ENCODE assay signal across 25 cellular contexts in the genomic region with DNA sequence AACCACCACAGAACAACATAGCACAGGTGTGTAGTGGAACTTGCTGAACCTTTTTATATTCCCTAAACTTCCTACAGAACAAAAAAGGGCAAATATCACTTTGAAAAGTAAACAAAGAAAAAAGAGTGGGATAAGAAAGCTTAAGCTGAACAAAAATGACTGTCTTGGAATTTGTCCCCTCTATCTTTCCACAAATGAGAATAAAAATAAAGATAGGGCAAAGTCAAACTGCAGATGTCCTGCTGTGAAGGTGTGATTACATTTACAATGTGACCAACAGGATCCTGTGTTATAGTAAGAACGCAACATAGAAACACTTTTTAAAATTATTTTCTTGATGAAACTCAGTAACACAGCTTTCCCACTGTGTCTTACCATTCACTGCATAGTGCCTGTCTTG.
"Had no signal": no experiment of that assay in that cellular context is flagged by ENCODE, and none has a peak within 500 bp of the region (broad histone marks: within the 10 kb centered on the region; RNA-seq: fewer than 3 reads in every experiment).

No MANE protein-coding gene starts in this region.

- H3K9me3 ChIP-seq: gastrocnemius medialis, left lung, psoas muscle, thoracic aorta, tibial nerve, upper lobe of right lung, uterus had no signal

- H3K4me3 Mint-ChIP-seq: dendritic cell treated with granulocyte-macrophage colony-stimulating factor and Interleukin-4, amounts not matched to agents 40 ng/mL and 50 ng/mL, for 4 days; endodermal cell; mesothelial cell of epicardium; naive thymus-derived CD4-positive, alpha-beta T cell; nephron; neural progenitor cell; stimulated activated naive B cell treated with anti-CD40 and anti-IgM and Interleukin-4, amounts not matched to agents 10 μg/mL and 1 μg/mL and 100 μg/mL, for 72 hours; stimulated activated naive CD8-positive, alpha-beta T cell treated with anti-CD3 and anti-CD28 coated beads, Interleukin-15, Interleukin-2, amounts not matched to agents 100 ng/mL and 50 ng/mL, for 24 hours had no signal

- H3K4me3 ChIP-seq: gastrocnemius medialis, left lung, neural progenitor cell, psoas muscle, skin epidermis, thoracic aorta, tibial nerve, upper lobe of right lung, uterus had no signal

- ATAC-seq: esophagus mucosa; gastrocnemius medialis; left lung; naive thymus-derived CD4-positive, alpha-beta T cell; psoas muscle; right cardiac atrium; stimulated activated naive B cell treated with anti-CD40 and anti-IgM and Interleukin-4, amounts not matched to agents 10 μg/mL and 1 μg/mL and 100 μg/mL, for 72 hours; upper lobe of right lung had no signal

- H3K4me1 Mint-ChIP-seq: endodermal cell; mesothelial cell of epicardium; naive thymus-derived CD4-positive, alpha-beta T cell; nephron; neural progenitor cell had no signal

- H3K4me1 ChIP-seq: gastrocnemius medialis, left lung, neural progenitor cell, parathyroid adenoma, psoas muscle, tibial nerve, upper lobe of right lung, uterus had no signal

- H3K27me3 ChIP-seq: gastrocnemius medialis, left lung, neural progenitor cell, tibial nerve, upper lobe of right lung, uterus had no signal

- H3K9me3 Mint-ChIP-seq: dendritic cell treated with granulocyte-macrophage colony-stimulating factor and Interleukin-4, amounts not matched to agents 40 ng/mL and 50 ng/mL, for 4 days; endodermal cell; mesothelial cell of epicardium; naive thymus-derived CD4-positive, alpha-beta T cell; nephron; neural progenitor cell; stimulated activated naive B cell treated with anti-CD40 and anti-IgM and Interleukin-4, amounts not matched to agents 10 μg/mL and 1 μg/mL and 100 μg/mL, for 72 hours; stimulated activated naive CD8-positive, alpha-beta T cell treated with anti-CD3 and anti-CD28 coated beads, Interleukin-15, Interleukin-2, amounts not matched to agents 100 ng/mL and 50 ng/mL, for 24 hours had no signal

- DNase-seq: effector CD8-positive, alpha-beta T cell; endodermal cell; foreskin fibroblast; gastrocnemius medialis; head of caudate nucleus; left lung; mesenchymal stem cell; naive thymus-derived CD4-positive, alpha-beta T cell; psoas muscle; right cardiac atrium; stimulated activated CD4-positive, alpha-beta T cell treated with anti-CD3 and anti-CD28 coated beads, Interleukin-15, amount 100 ng/mL, for 24 hours; stimulated activated CD4-positive, alpha-beta T cell treated with anti-CD3 and anti-CD28 coated beads, Interleukin-2, amount 100 ng/mL, for 48 hours; stimulated activated naive B cell treated with anti-CD40 and anti-IgM and Interleukin-4, amounts not matched to agents 10 μg/mL and 1 μg/mL and 100 μg/mL, for 72 hours; upper lobe of right lung; uterus had no signal

- H3K36me3 ChIP-seq: neural progenitor cell, uterus had no signal

- H3K27ac Mint-ChIP-seq: dendritic cell treated with granulocyte-macrophage colony-stimulating factor and Interleukin-4, amounts not matched to agents 40 ng/mL and 50 ng/mL, for 4 days; endodermal cell; mesothelial cell of epicardium; nephron; neural progenitor cell; stimulated activated naive B cell treated with anti-CD40 and anti-IgM and Interleukin-4, amounts not matched to agents 10 μg/mL and 1 μg/mL and 100 μg/mL, for 72 hours had no signal

- H3K27me3 Mint-ChIP-seq: dendritic cell treated with granulocyte-macrophage colony-stimulating factor and Interleukin-4, amounts not matched to agents 40 ng/mL and 50 ng/mL, for 4 days; naive thymus-derived CD4-positive, alpha-beta T cell; stimulated activated naive B cell treated with anti-CD40 and anti-IgM and Interleukin-4, amounts not matched to agents 10 μg/mL and 1 μg/mL and 100 μg/mL, for 72 hours; stimulated activated naive CD8-positive, alpha-beta T cell treated with anti-CD3 and anti-CD28 coated beads, Interleukin-15, Interleukin-2, amounts not matched to agents 100 ng/mL and 50 ng/mL, for 24 hours had no signal
